Comparison of ENCODE assay signal across 8 cellular contexts in genomic region chr16:54286330-54287017, GRCh38. TPM values are rescaled to one million over a fixed set of nuclear protein-coding genes. Genes with fewer than 3 reads are reported as not detected.
DNase-seq lines count a peak whose midpoint lies in the region; ATAC-seq, FAIRE-seq and TF ChIP-seq lines count a peak whose summit lies in the region.

TSS of gene IRX3 (minus strand) at chr16:54286787. CDS start at chr16:54286050, 737 bp downstream.

- H3K79me2 ChIP-seq in HepG2 (ENCODE audit: insufficient read depth, low read length), result peaks cover 19% of the 10 kb centered on the region

- peaks cover 41% of the 10 kb centered on the region for H3K4me1 Mint-ChIP-seq in dendritic cell treated with granulocyte-macrophage colony-stimulating factor and Interleukin-4, amounts not matched to agents 40 ng/mL and 50 ng/mL, for 4 days (ENCODE audit: low read depth)

- CTCF ChIA-PET in RWPE1 (lab: Yijun Ruan, JAX) (interaction anchor here (0.6 to 1.0 kb wide), 4 partner anchors 513 to 752 kb away, joined by 3 to 6 read pairs (median 4); no protein-coding TSS in a partner anchor), HepG2 (lab: Yijun Ruan, JAX; ENCODE audit: low intra/inter-chr PET ratio, low total read pairs) (no interaction called here)

- H3K27me3 ChIP-seq in HepG2 (ENCODE audit: control insufficient read depth in 1 of 2, insufficient read depth in 2 of 2, low read length in 2 of 2), result no peaks in the 10 kb centered on the region
- no peaks in the 10 kb centered on the region for H3K27me3 ChIP-seq in testis

- FAIRE-seq in HepG2 (lab: Jason Lieb, UNC), result peak; percentile 79

- TF ChIP-seq EP300 in HepG2 (IDR thresholded peaks at IDR 0.05; ENCODE audit: low read depth in 2 of 2, low read length in 2 of 2) (no peak), HepG2 (CRISPR knock-in tag; IDR thresholded peaks at IDR 0.05; ENCODE audit: borderline replicate concordance) (no peak)

- no TSS peak for BruUV-seq in HepG2 (replicated peaks; lab: Mats Ljungman, UMichigan)

- H3K36me3 ChIP-seq in HepG2 (replicated peaks in 1 of 2; ENCODE audit: control insufficient read depth in 1 of 2, insufficient read depth in 2 of 2, low read length in 2 of 2), result peaks cover 1 to 3% of the 10 kb centered on the region in 2 experiments; a peak in 3 of 5 replicates
- no peaks in the 10 kb centered on the region for H3K36me3 ChIP-seq in testis (ENCODE audit: low read depth, missing control alignments)

- H3K4me3 ChIP-seq in HepG2 (replicated peaks in 1 of 3; ENCODE audit: insufficient read depth in 1 of 3, low read depth in 2 of 3, low read length in 3 of 3) (peak within 1 kb of the TSS; percentile 87 to 98 (median 88)), testis (peak within 1 kb of the TSS; percentile 46 to 55)

- no peaks in the 10 kb centered on the region for H4K20me1 ChIP-seq in HepG2 (ENCODE audit: insufficient read depth, low read length)

- TF ChIP-seq POLR2A in HepG2 (IDR thresholded peaks at IDR 0.05; ENCODE audit: insufficient read depth in 1 of 2, low read depth in 2 of 2, low read length in 2 of 2) (peak; percentile 65 to 67), testis (IDR thresholded peaks at IDR 0.05) (no peak)

- H3K9ac ChIP-seq in HepG2 (ENCODE audit: insufficient read depth, low read depth, low read length), result peak within 1 kb of the TSS; percentile 81

- peaks cover 88% of the 10 kb centered on the region for H3K27me3 Mint-ChIP-seq in dendritic cell treated with granulocyte-macrophage colony-stimulating factor and Interleukin-4, amounts not matched to agents 40 ng/mL and 50 ng/mL, for 4 days

- H3K36me3 Mint-ChIP-seq in dendritic cell treated with granulocyte-macrophage colony-stimulating factor and Interleukin-4, amounts not matched to agents 40 ng/mL and 50 ng/mL, for 4 days (ENCODE audit: low read depth), result no peaks in the 10 kb centered on the region

- H3K27ac ChIP-seq in RWPE1 (peak within 1 kb of the TSS; percentile 98), HepG2 (ENCODE audit: extremely low read length, insufficient read depth, low read length) (peak within 1 kb of the TSS; percentile 91), testis (no peak within 1 kb of the TSS)

- 2% methylated on average over 42 of the region's 62 CpGs for WGBS in HepG2 (ENCODE audit: low lambda C conversion rate)
- 0 to 1% methylated on average over 32 to 56 of the region's 62 CpGs for WGBS in testis, 2 donors

- H3K27ac Mint-ChIP-seq in dendritic cell treated with granulocyte-macrophage colony-stimulating factor and Interleukin-4, amounts not matched to agents 40 ng/mL and 50 ng/mL, for 4 days, result no peak within 1 kb of the TSS

- peaks cover 16% of the 10 kb centered on the region for H3K4me1 ChIP-seq in HepG2 (ENCODE audit: insufficient read depth, low read length)
- peaks cover 21% of the 10 kb centered on the region for H3K4me1 ChIP-seq in testis

- intact Hi-C loops in dendritic cell treated with granulocyte-macrophage colony-stimulating factor and Interleukin-4, amounts not matched to agents 40 ng/mL and 50 ng/mL, for 4 days (cut with micrococcal nuclease), result loop anchor here (10.0 kb wide), 1 partner anchor 648 kb away; the partner anchor contains the start of gene IRX5
- intact Hi-C loops in HepG2 (cut with micrococcal nuclease; ENCODE audit: unreplicated experiment), result loop anchor here (2.0 to 10.0 kb wide), 6 partner anchors 112 to 742 kb away; no protein-coding TSS in a partner anchor
- intact Hi-C loops in testis (cut with DNase I; ENCODE audit: low total_unique reads), result no loop called here

- H3K4me3 Mint-ChIP-seq in dendritic cell treated with granulocyte-macrophage colony-stimulating factor and Interleukin-4, amounts not matched to agents 40 ng/mL and 50 ng/mL, for 4 days, result peak within 1 kb of the TSS; percentile 62

- TF ChIP-seq CTCF in RWPE1 (conservative IDR thresholded peaks at IDR 0.05; ENCODE audit: low read depth), result no peak
- TF ChIP-seq CTCF in HepG2 (CRISPR knock-in tag; IDR thresholded peaks at IDR 0.05), result peak; percentile 26; the same call in 1 of the 2 replicates
- no peak for TF ChIP-seq CTCF in testis (IDR thresholded peaks at IDR 0.05)

- POLR2A ChIA-PET in RWPE1 (lab: Yijun Ruan, JAX; ENCODE audit: low non-redundant PET) (interaction anchor here (1.0 kb wide), 1 partner anchor 394 kb away, joined by 3 read pairs; no protein-coding TSS in a partner anchor), HepG2 (lab: Yijun Ruan, JAX) (interaction anchor here (0.6 to 3.1 kb wide), 10 partner anchors 16 to 851 kb away, joined by 3 to 16 read pairs (median 6); no protein-coding TSS in a partner anchor)

- no peaks in the 10 kb centered on the region for H3K9me3 Mint-ChIP-seq in dendritic cell treated with granulocyte-macrophage colony-stimulating factor and Interleukin-4, amounts not matched to agents 40 ng/mL and 50 ng/mL, for 4 days

- peak; percentile 74 for ATAC-seq in HepG2
- no peak for ATAC-seq in HG02885 (IDR thresholded peaks at IDR 0.05; ENCODE audit: poor library complexity, unreplicated experiment)

- TF ChIP-seq RAD21 in HepG2 (CRISPR knock-in tag; IDR thresholded peaks at IDR 0.05), result no peak; the same call in 1 of the 2 replicates

- in situ Hi-C loops in Caki2 (cut with HindIII; ENCODE audit: low pct_unique_long_range_greater_than_20kb, low sequenced_read_pairs), result no loop called here
- in situ Hi-C loops in KBM-7 (cut with MboI; ENCODE audit: low pct_unique_long_range_greater_than_20kb, low sequenced_read_pairs), result loop anchor here (25.0 kb wide), 1 partner anchor 676 kb away; no protein-coding TSS in a partner anchor
- in situ Hi-C loops in HepG2 (cut with HindIII; ENCODE audit: extremely low pct_ligation_motif_present, low pct_unique_long_range_greater_than_20kb), result loop anchor here (10.0 kb wide), 1 partner anchor 512 kb away; no protein-coding TSS in a partner anchor

- H3K4me2 ChIP-seq in HepG2 (ENCODE audit: low read depth, low read length), result peak within 1 kb of the TSS; percentile 84

- H3K9me3 ChIP-seq in HepG2 (ENCODE audit: low read length), result no peaks in the 10 kb centered on the region
- H3K9me3 ChIP-seq in testis, result no peaks in the 10 kb centered on the region

- peak within 1 kb of the TSS; percentile 60 for H2AFZ ChIP-seq in HepG2 (ENCODE audit: low read length)

- peak; percentile 91 for DNase-seq in Caki2 (ENCODE audit: low read depth)
- DNase-seq in KBM-7, result peak; percentile 94
- peak; percentile 91 for DNase-seq in RWPE1 (ENCODE audit: low spot score)
- peak; percentile 91 for DNase-seq in HepG2 (ENCODE audit: low spot score)
- peak; percentile 54 for DNase-seq in testis
- DNase-seq in mucosa of gallbladder (ENCODE audit: low spot score), result no peak

TF ChIP-seq in HepG2, 621 proteins besides CTCF, POLR2A, EP300 and RAD21 (continues in another document):
- TF ChIP-seq RAD51 (IDR thresholded peaks at IDR 0.05; ENCODE audit: borderline replicate concordance) (no peak), ZNF607 (CRISPR knock-in tag; IDR thresholded peaks at IDR 0.05; ENCODE audit: borderline replicate concordance) (0 out of 2 replicates have a peak, but pooled peaks have one; percentile 48), HOXA9 (CRISPR knock-in tag; IDR thresholded peaks at IDR 0.05; ENCODE audit: borderline replicate concordance) (peak; percentile 59; the same call in 1 of the 2 replicates), ZNF205 (CRISPR knock-in tag; IDR thresholded peaks at IDR 0.05) (0 out of 2 replicates have a peak, but pooled peaks have one; percentile 20), ZNF317 (CRISPR knock-in tag; IDR thresholded peaks at IDR 0.05) (no peak)

RNA-seq across cellular contexts. Expression of gene IRX3, which starts in this region (rescaled TPM):
- 27.7 and 48.4 TPM in 2 replicates for total RNA-seq in Caki2 (2014; rRNA removed; shearing (Covaris generic); ENCODE audit: low replicate concordance)
- 10.0 and 16.4 TPM in 2 replicates for total RNA-seq in HepG2 (2016; rRNA removed; fragmentation: Illumina TruSeq; extraction: Trizol)
- total RNA-seq in HepG2 (2016; cell fraction: cytosol; rRNA removed; fragmentation: Illumina TruSeq; extraction: Trizol; ENCODE audit: low read depth), result 6.5 and 10.3 TPM in 2 replicates
- total RNA-seq in HepG2 (2016; cell fraction: insoluble cytoplasmic fraction; rRNA removed; fragmentation: Illumina TruSeq; extraction: Trizol), result 9.4 and 16.4 TPM in 2 replicates
- 11.6 and 16.3 TPM in 2 replicates for total RNA-seq in HepG2 (2016; cell fraction: membrane; rRNA removed; fragmentation: Illumina TruSeq; extraction: Trizol)
- 7.9 TPM in 2 replicates for total RNA-seq in HepG2 (2016; cell fraction: nucleus; rRNA removed; fragmentation: Illumina TruSeq; extraction: Trizol)
- polyA plus RNA-seq in HepG2 (2011; rRNA removed), result 9.2 and 11.5 TPM in 2 replicates
- 8.9 and 15.1 TPM in 2 replicates for polyA plus RNA-seq in HepG2 (2011; cell fraction: cytosol; rRNA removed)
- polyA plus RNA-seq in HepG2 (2011; cell fraction: nucleus; rRNA removed), result 24.5 and 27.5 TPM in 2 replicates
- polyA plus RNA-seq in HepG2 (2012), result 17.0 and 17.3 TPM in 2 replicates
- 8.2 and 10.6 TPM in 2 replicates for polyA plus RNA-seq in HepG2 (2016; cell fraction: cytosol; fragmentation: Illumina TruSeq; extraction: Trizol; ENCODE audit: low read depth)
- 24.9 and 27.8 TPM in 2 replicates for polyA plus RNA-seq in HepG2 (2016; cell fraction: insoluble cytoplasmic fraction; fragmentation: Illumina TruSeq; extraction: Trizol; ENCODE audit: low read depth)
- 13.8 and 17.4 TPM in 2 replicates for polyA plus RNA-seq in HepG2 (2016; cell fraction: membrane; fragmentation: Illumina TruSeq; extraction: Trizol; ENCODE audit: low read depth)
- polyA plus RNA-seq in HepG2 (2016; cell fraction: nucleus; fragmentation: Illumina TruSeq; extraction: Trizol; ENCODE audit: insufficient read depth, low read depth), result 19.5 and 21.3 TPM in 2 replicates
- 3.2 and 12.8 TPM in 2 replicates for polyA minus RNA-seq in HepG2 (2011; rRNA and poly(A)+ RNA removed; ENCODE audit: low replicate concordance)
- polyA minus RNA-seq in HepG2 (2011; cell fraction: cytosol; rRNA and poly(A)+ RNA removed), result 11.8 and 14.5 TPM in 2 replicates
- 11.8 and 12.5 TPM in 2 replicates for polyA minus RNA-seq in HepG2 (2011; cell fraction: nucleus; rRNA and poly(A)+ RNA removed)
- total RNA-seq in testis, result 1 to 10 TPM; 1.2 to 1.6 TPM
- polyA plus RNA-seq in testis (ENCODE audit: insufficient read depth, low read depth, low replicate concordance), result 1.2 TPM
- 0.43 TPM for total RNA-seq in mucosa of gallbladder

Comparison
In these comparisons a context has a peak if more than half of its experiments do, and no peak if none do; other contexts are left out.
1. H3K27ac ChIP-seq: peak in RWPE1 (single experiment) and HepG2 (single experiment); none in testis (0 of 2).